Comparison of ENCODE assay signal across 8 cellular contexts in genomic region chr9:131255731-131256197, GRCh38. TPM values are rescaled to one million over a fixed set of nuclear protein-coding genes. Genes with fewer than 3 reads are reported as not detected.
DNase-seq lines count a peak whose midpoint lies in the region; ATAC-seq and TF ChIP-seq lines count a peak whose summit lies in the region.

No MANE protein-coding gene starts in this region.

- WGBS in right lobe of liver (ENCODE audit: insufficient coverage, low coverage, low lambda C conversion rate, missing lambda C conversion rate) = 36% methylated on average over 3 of the region's 7 CpGs
- WGBS in tibial nerve, 2 donors = 75 to 76% methylated on average over 6 to 7 of the region's 7 CpGs

- TF ChIP-seq CTCF in right lobe of liver (IDR thresholded peaks at IDR 0.05) (no peak), tibial nerve (IDR thresholded peaks at IDR 0.05) (no peak), WERI-Rb-1 (IDR thresholded peaks at IDR 0.05; ENCODE audit: low read depth, low read length) (no peak)

- ATAC-seq in activated naive CD4-positive, alpha-beta T cell treated with anti-CD3 and anti-CD28 coated beads, Interleukin-2, amount 50 U/mL, for 72 hours = peak; percentile 1 to 2
- ATAC-seq in right lobe of liver = no peak

- peaks cover 0 to 4% (median 0%) of the 10 kb centered on the region in 4 donors for H3K4me1 ChIP-seq in right lobe of liver
- peaks cover 0 to 35% (median 9%) of the 10 kb centered on the region in 4 donors for H3K4me1 ChIP-seq in tibial nerve

- H3K36me3 ChIP-seq in right lobe of liver = peaks cover 0 to 6% (median 0%) of the 10 kb centered on the region in 4 donors
- H3K36me3 ChIP-seq in tibial nerve = peaks cover 0 to 17% (median 0%) of the 10 kb centered on the region in 3 donors
- H3K36me3 ChIP-seq in WERI-Rb-1 = peaks cover 7% of the 10 kb centered on the region

- no peaks in the 10 kb centered on the region for H3K9me3 Mint-ChIP-seq in activated naive CD4-positive, alpha-beta T cell treated with anti-CD3 and anti-CD28 coated beads, Interleukin-2, amount 50 U/mL, for 72 hours

- H3K36me3 Mint-ChIP-seq in activated naive CD4-positive, alpha-beta T cell treated with anti-CD3 and anti-CD28 coated beads, Interleukin-2, amount 50 U/mL, for 72 hours = peaks cover 1 to 2% of the 10 kb centered on the region in 2 donors

- H3K27me3 ChIP-seq in right lobe of liver (no peaks in the 10 kb centered on the region), tibial nerve (no peaks in the 10 kb centered on the region), WERI-Rb-1 (ENCODE audit: insufficient read depth, low read depth, severe bottlenecking) (no peaks in the 10 kb centered on the region)

- intact Hi-C loops in right lobe of liver (cut with DNase I) = no loop called here

- peak overlapping the region; percentile 86 to 97 for H3K27ac Mint-ChIP-seq in activated naive CD4-positive, alpha-beta T cell treated with anti-CD3 and anti-CD28 coated beads, Interleukin-2, amount 50 U/mL, for 72 hours

- TF ChIP-seq POLR2A in right lobe of liver (IDR thresholded peaks at IDR 0.05) (no peak), tibial nerve (IDR thresholded peaks at IDR 0.05) (no peak)

- H3K4me3 ChIP-seq in right lobe of liver (no peak overlapping the region), tibial nerve (peak overlapping the region in 1 of 4 donors; percentile 18), WERI-Rb-1 (ENCODE audit: low read depth, low read length) (no peak overlapping the region)

- H3K27ac ChIP-seq in right lobe of liver (peak overlapping the region; percentile 26 to 43 (median 40)), tibial nerve (peak overlapping the region in 3 of 4 donors; percentile 72 to 78 (median 75)), WERI-Rb-1 (no peak overlapping the region; the same call in 1 of the 2 replicates)

- TF ChIP-seq EP300 in tibial nerve (IDR thresholded peaks at IDR 0.05) = no peak

- DNase-seq in activated CD8-positive, alpha-beta memory T cell treated with anti-CD3 and anti-CD28 coated beads, Interleukin-2, amount 50 U/mL, for 48 hours = peak; percentile 63
- DNase-seq in activated CD8-positive, alpha-beta memory T cell treated with anti-CD3 and anti-CD28 coated beads for 24 hours = no peak
- no peak for DNase-seq in activated naive CD4-positive, alpha-beta T cell treated with anti-CD3 and anti-CD28 coated beads, Interleukin-2, amount 50 U/mL, for 72 hours (ENCODE audit: low spot score in 2 of 2)
- DNase-seq in right lobe of liver = peak in 1 of 3 donors; percentile 50
- no peak for DNase-seq in tibial nerve (ENCODE audit: low spot score in 2 of 2)
- DNase-seq in WERI-Rb-1 = no peak
- no peak for DNase-seq in mucosa of gallbladder (ENCODE audit: low spot score)
- DNase-seq in HuH-7.5 (ENCODE audit: low spot score) = no peak

- H3K9me3 ChIP-seq in right lobe of liver = no peaks in the 10 kb centered on the region
- no peaks in the 10 kb centered on the region for H3K9me3 ChIP-seq in tibial nerve
- H3K9me3 ChIP-seq in WERI-Rb-1 (ENCODE audit: severe bottlenecking) = no peaks in the 10 kb centered on the region

RNA-seq across cellular contexts. Expression of gene FAM78A, which starts 20.5 kb away (rescaled TPM):
- total RNA-seq in activated naive CD4-positive, alpha-beta T cell treated with anti-CD3 and anti-CD28 coated beads, Interleukin-2, amount 50 U/mL, for 72 hours = 10 to 100 TPM; 23.0 to 45.7 TPM
- 1 to 10 TPM in 4 of 6 experiments, under 1 TPM in 2; 0.92 to 2.4 (median 1.6) TPM for total RNA-seq in right lobe of liver
- 1 to 10 TPM; 2.5 to 4.8 (median 4.2) TPM for total RNA-seq in tibial nerve
- total RNA-seq in mucosa of gallbladder = 7.5 TPM

RNA-seq across cellular contexts. Expression of gene PLPP7, which starts 33.8 kb away (rescaled TPM):
- total RNA-seq in activated naive CD4-positive, alpha-beta T cell treated with anti-CD3 and anti-CD28 coated beads, Interleukin-2, amount 50 U/mL, for 72 hours = under 1 TPM; 0.14 to 0.37 TPM
- under 1 TPM in 5 of 6 experiments, not detected in 1; 0.11 to 0.43 (median 0.22) TPM for total RNA-seq in right lobe of liver
- total RNA-seq in tibial nerve = 10 to 100 TPM; 14.4 to 24.6 (median 21.5) TPM
- 7.2 TPM for total RNA-seq in mucosa of gallbladder

Comparison
In these comparisons a context has a peak if more than half of its experiments do, and no peak if none do; other contexts are left out.
1. ATAC-seq: peak in activated naive CD4-positive, alpha-beta T cell treated with anti-CD3 and anti-CD28 coated beads, Interleukin-2, amount 50 U/mL, for 72 hours (2 of 2); none in right lobe of liver (0 of 4).